14 cellular contexts compared by ENCODE assay signal in genomic region chr19:57818378-57818777, GRCh38.
A peak's percentile ranks its signal among the peaks of the same experiment; 100 is the strongest.
DNase-seq lines count a peak whose midpoint lies in the region; ATAC-seq and TF ChIP-seq lines count a peak whose summit lies in the region.
"Had no signal": no experiment of that assay in that cellular context is flagged by ENCODE, and none has a peak within 500 bp of the region (broad histone marks: within the 10 kb centered on the region; RNA-seq: fewer than 3 reads in every experiment).

No MANE protein-coding gene starts in this region.

- peak overlapping the region; percentile 64 for H3K4me3 Mint-ChIP-seq in T-helper 1 cell treated with Interleukin-12 subunit alpha and Interleukin-12 subunit beta and Interleukin-4 antibody, amounts not matched to agents 30 μg/mL and 1 μg/mL, for 36 hours
- H3K4me3 Mint-ChIP-seq in activated naive CD8-positive, alpha-beta T cell: peak overlapping the region; percentile 99
- peak overlapping the region; percentile 94 for H3K4me3 Mint-ChIP-seq in nephron progenitor cell

- H3K27me3 ChIP-seq in HUES6 (ENCODE audit: control insufficient read depth, insufficient read depth, low read length): no peaks in the 10 kb centered on the region
- H3K27me3 ChIP-seq: esophagus squamous epithelium, testis had no signal

- ATAC-seq in GM19455 (IDR thresholded peaks at IDR 0.05; ENCODE audit: unreplicated experiment): no peak

- peaks cover 43% of the 10 kb centered on the region for H3K4me1 Mint-ChIP-seq in T-helper 1 cell treated with Interleukin-12 subunit alpha and Interleukin-12 subunit beta and Interleukin-4 antibody, amounts not matched to agents 30 μg/mL and 1 μg/mL, for 36 hours (ENCODE audit: low read depth)
- peaks cover 62% of the 10 kb centered on the region for H3K4me1 Mint-ChIP-seq in activated naive CD8-positive, alpha-beta T cell (ENCODE audit: low read depth)
- peaks cover 82% of the 10 kb centered on the region for H3K4me1 Mint-ChIP-seq in nephron progenitor cell

- no peak for TF ChIP-seq CTCF in nephron progenitor cell (IDR thresholded peaks at IDR 0.05)

- no peaks in the 10 kb centered on the region for H3K27me3 Mint-ChIP-seq in T-helper 1 cell treated with Interleukin-12 subunit alpha and Interleukin-12 subunit beta and Interleukin-4 antibody, amounts not matched to agents 30 μg/mL and 1 μg/mL, for 36 hours (ENCODE audit: low read depth)
- no peaks in the 10 kb centered on the region for H3K27me3 Mint-ChIP-seq in activated naive CD8-positive, alpha-beta T cell
- H3K27me3 Mint-ChIP-seq in nephron progenitor cell (ENCODE audit: low read depth, poor library complexity): peaks cover 3% of the 10 kb centered on the region

- no peak overlapping the region for H3K27ac ChIP-seq in HUES6 (ENCODE audit: low read depth, low read length)

- H3K4me1 ChIP-seq in HUES6 (ENCODE audit: control insufficient read depth, insufficient read depth, low read length): peaks cover 17% of the 10 kb centered on the region

- peak overlapping the region; percentile 21; the same call in 1 of the 2 replicates for H3K4me3 ChIP-seq in HUES6 (ENCODE audit: low read depth, low read length)

- no peak overlapping the region for H3K9ac ChIP-seq in HUES6 (ENCODE audit: low read length)

- H3K9me3 ChIP-seq in HUES6 (ENCODE audit: control insufficient read depth, insufficient read depth, low read depth, low read length): no peaks in the 10 kb centered on the region
- H3K9me3 ChIP-seq: esophagus squamous epithelium, testis had no signal

- peak overlapping the region; percentile 67 for H3K27ac Mint-ChIP-seq in T-helper 1 cell treated with Interleukin-12 subunit alpha and Interleukin-12 subunit beta and Interleukin-4 antibody, amounts not matched to agents 30 μg/mL and 1 μg/mL, for 36 hours
- H3K27ac Mint-ChIP-seq in activated naive CD8-positive, alpha-beta T cell: no peak overlapping the region
- H3K27ac Mint-ChIP-seq in nephron progenitor cell: peak overlapping the region; percentile 72

- DNase-seq in T-helper 1 cell (no peak), nephron progenitor cell (no peak), NCI-H2029 (lab: John Stamatoyannopoulos, UW) (no peak)
- DNase-seq in stimulated activated CD4-positive, alpha-beta T cell treated with anti-CD3 and anti-CD28 coated beads, Interleukin-2, amount 100 ng/mL, for 48 hours: no peak
- DNase-seq: activated effector memory CD4-positive, alpha-beta T cell treated with Interleukin-2 at 50 U/mL for 16 hours; esophagus squamous epithelium; MV-4-11; NCI-H446; right cardiac atrium; testis had no signal

- H3K9me3 Mint-ChIP-seq in T-helper 1 cell treated with Interleukin-12 subunit alpha and Interleukin-12 subunit beta and Interleukin-4 antibody, amounts not matched to agents 30 μg/mL and 1 μg/mL, for 36 hours: no peaks in the 10 kb centered on the region
- H3K9me3 Mint-ChIP-seq in activated naive CD8-positive, alpha-beta T cell (ENCODE audit: low read depth): no peaks in the 10 kb centered on the region
- no peaks in the 10 kb centered on the region for H3K9me3 Mint-ChIP-seq in nephron progenitor cell

- H3K36me3 Mint-ChIP-seq in T-helper 1 cell treated with Interleukin-12 subunit alpha and Interleukin-12 subunit beta and Interleukin-4 antibody, amounts not matched to agents 30 μg/mL and 1 μg/mL, for 36 hours (ENCODE audit: low read depth): peaks cover 16% of the 10 kb centered on the region
- peaks cover 13% of the 10 kb centered on the region for H3K36me3 Mint-ChIP-seq in activated naive CD8-positive, alpha-beta T cell
- peaks cover 24% of the 10 kb centered on the region for H3K36me3 Mint-ChIP-seq in nephron progenitor cell (ENCODE audit: low read depth)

- peaks cover 8% of the 10 kb centered on the region for H3K36me3 ChIP-seq in HUES6 (ENCODE audit: control insufficient read depth, insufficient read depth, low read length)
